17 cellular contexts compared by ENCODE assay signal in the genomic region with DNA sequence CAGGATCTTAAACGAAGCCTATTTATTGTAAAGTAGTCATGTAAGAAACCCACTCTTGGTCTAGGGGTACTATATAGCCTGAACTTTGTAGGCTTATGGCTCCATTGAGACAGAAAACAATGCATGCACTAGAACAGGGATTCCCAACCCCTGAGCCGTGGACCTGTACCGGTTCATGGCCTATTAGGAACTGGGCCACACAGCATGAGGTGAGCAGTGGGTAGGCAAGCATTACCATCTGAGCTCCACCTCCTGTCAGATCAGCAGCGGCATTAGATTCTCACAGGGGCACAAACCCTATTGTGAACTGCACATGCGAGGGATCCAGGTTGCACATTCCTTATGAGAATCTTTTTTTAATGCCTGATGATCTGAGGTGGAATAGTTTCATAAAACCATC. TPM values are rescaled to one million over a fixed set of nuclear protein-coding genes. Genes with fewer than 3 reads are reported as not detected.
DNase-seq lines count a peak whose midpoint lies in the region; ATAC-seq and TF ChIP-seq lines count a peak whose summit lies in the region.
"Had no signal": no experiment of that assay in that cellular context is flagged by ENCODE, and none has a peak within 500 bp of the region (broad histone marks: within the 10 kb centered on the region; RNA-seq: fewer than 3 reads in every experiment).

No MANE protein-coding gene starts in this region.

- no peaks in the 10 kb centered on the region for H3K27me3 ChIP-seq in left ventricle myocardium inferior (ENCODE audit: low read depth)
- H3K27me3 ChIP-seq: MG63 had no signal

- TF ChIP-seq CTCF in left ventricle myocardium inferior (IDR thresholded peaks at IDR 0.05; ENCODE audit: borderline replicate concordance) (no peak), osteocyte (IDR thresholded peaks at IDR 0.05) (no peak)

- ATAC-seq in left ventricle myocardium superior = no peak
- ATAC-seq in HG03571 (IDR thresholded peaks at IDR 0.05; ENCODE audit: unreplicated experiment) = no peak
- ATAC-seq: CD8-positive, alpha-beta T cell; GM12878 had no signal

- H3K4me1 ChIP-seq in left ventricle myocardium inferior = peaks cover 56% of the 10 kb centered on the region

- H3K27me3 Mint-ChIP-seq in osteocyte (ENCODE audit: unreplicated experiment) = no peaks in the 10 kb centered on the region

- intact Hi-C loops in left ventricle myocardium inferior (cut with micrococcal nuclease) = loop anchor here (10.0 kb wide), 1 partner anchor 52 kb away; no protein-coding TSS in a partner anchor
- intact Hi-C loops in left ventricle myocardium superior (cut with micrococcal nuclease) = no loop called here

- no peaks in the 10 kb centered on the region for H3K9me3 ChIP-seq in left ventricle myocardium inferior (replicated peaks)
- H3K9me3 ChIP-seq: MG63 had no signal

- H3K27ac Mint-ChIP-seq in osteocyte (ENCODE audit: unreplicated experiment) = peak overlapping the region; percentile 80

- H3K9me3 Mint-ChIP-seq in osteocyte (ENCODE audit: unreplicated experiment) = no peaks in the 10 kb centered on the region
- H3K9me3 Mint-ChIP-seq: CD8-positive, alpha-beta T cell had no signal

- H3K27ac ChIP-seq in left ventricle myocardium inferior (replicated peaks) (peak overlapping the region; percentile 24), cingulate gyrus (ENCODE audit: low read depth, low read length) (peak overlapping the region; percentile 2)

- H3K4me1 Mint-ChIP-seq in osteocyte (ENCODE audit: unreplicated experiment) = peaks cover 53% of the 10 kb centered on the region

- H3K36me3 Mint-ChIP-seq in osteocyte (ENCODE audit: unreplicated experiment) = peaks cover 2% of the 10 kb centered on the region

- no peak overlapping the region for H3K4me3 ChIP-seq in left ventricle myocardium inferior
- H3K4me3 ChIP-seq: GM12878, MG63 had no signal

- peaks cover 16% of the 10 kb centered on the region for H3K36me3 ChIP-seq in left ventricle myocardium inferior

- DNase-seq in left ventricle myocardium inferior (no peak), left ventricle myocardium superior (no peak), osteocyte (ENCODE audit: extremely low spot score, unreplicated experiment) (no peak), SW 1271 (lab: John Stamatoyannopoulos, UW) (no peak), NCI-H1105 treated with DMSO at 0.1 percent for 48 hours (lab: John Stamatoyannopoulos, UW) (no peak), medulla oblongata (ENCODE audit: extremely low spot score) (no peak)
- DNase-seq: 8988T; CD8-positive, alpha-beta T cell; DMS79; MG63; NCI-H1105; NCI-H1694 treated with DMSO at 0.1 percent for 48 hours; NCI-H345; NCI-H69 had no signal

- no peak overlapping the region for H3K4me3 Mint-ChIP-seq in osteocyte (ENCODE audit: unreplicated experiment)
- H3K4me3 Mint-ChIP-seq: CD8-positive, alpha-beta T cell had no signal

RNA-seq across cellular contexts. Expression of gene ROCK1, which starts 59.2 kb away (rescaled TPM):
- 34.9 TPM for total RNA-seq in left ventricle myocardium inferior
- total RNA-seq in left ventricle myocardium superior = 34.7 TPM
- 50.8 and 51.0 TPM in 2 replicates for total RNA-seq in osteocyte
